In the genomic region with DNA sequence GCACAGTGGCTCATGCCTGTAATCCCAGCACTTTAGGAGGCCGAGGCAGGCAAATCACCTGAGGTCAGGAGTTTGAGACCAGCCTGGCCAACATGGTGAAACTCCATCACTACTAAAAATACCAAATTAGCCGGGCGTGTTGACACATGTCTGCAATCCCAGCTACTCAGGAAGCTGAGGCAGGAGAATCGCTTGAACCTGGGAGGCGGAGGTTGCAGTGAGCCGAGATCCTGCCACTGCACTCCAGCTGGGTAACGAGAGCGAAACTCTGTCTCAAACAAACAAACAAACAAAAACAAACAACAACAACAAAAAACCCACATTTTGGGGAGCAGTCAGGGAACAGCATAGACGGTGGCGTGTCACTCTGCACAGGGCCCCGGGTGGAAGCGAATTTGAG, we compare ENCODE assay signal across 1 cellular context. TPM values are rescaled to one million over a fixed set of nuclear protein-coding genes. Genes with fewer than 3 reads are reported as not detected.
"Had no signal": no experiment of that assay in that cellular context is flagged by ENCODE, and none has a peak within 500 bp of the region (broad histone marks: within the 10 kb centered on the region; RNA-seq: fewer than 3 reads in every experiment).

No MANE protein-coding gene starts in this region.

RNA-seq across cellular contexts. Expression of gene PXDN, which starts 12.8 kb away (rescaled TPM):
- total RNA-seq: OCI-LY7 had no signal
